ENCODE assay signal across 1 cellular context in genomic region chr17:81741594-81742452, GRCh38.
TF ChIP-seq lines count a peak whose summit lies in the region.

No MANE protein-coding gene starts in this region.

TF ChIP-seq in GM23338, 12 proteins besides CTCF, POLR2A, EP300 and RAD21:
- TF ChIP-seq CREB1 (CRISPR knock-in tag; IDR thresholded peaks at IDR 0.05; ENCODE audit: low read depth) (no peak), STAT1 (IDR thresholded peaks at IDR 0.05; ENCODE audit: unreplicated experiment) (no peak), ZNF462 (CRISPR knock-in tag; IDR thresholded peaks at IDR 0.05) (no peak), POLR2AphosphoS5 (IDR thresholded peaks at IDR 0.05; ENCODE audit: low read depth) (no peak), EZH2phosphoT487 (IDR thresholded peaks at IDR 0.05; ENCODE audit: unreplicated experiment) (no peak), NANOG (IDR thresholded peaks at IDR 0.05; ENCODE audit: borderline replicate concordance) (no peak), REST (IDR thresholded peaks at IDR 0.05; ENCODE audit: unreplicated experiment) (no peak), EZH2 (IDR thresholded peaks at IDR 0.05; ENCODE audit: low read depth, unreplicated experiment) (no peak), ZNF331 (CRISPR knock-in tag; IDR thresholded peaks at IDR 0.05; ENCODE audit: low read depth) (no peak), JUNB (IDR thresholded peaks at IDR 0.05; ENCODE audit: unreplicated experiment) (no peak), ETS1 (IDR thresholded peaks at IDR 0.05) (no peak), ZNF114 (CRISPR knock-in tag; IDR thresholded peaks at IDR 0.05) (no peak)
